ENCODE assay signal across 22 cellular contexts in the genomic region with DNA sequence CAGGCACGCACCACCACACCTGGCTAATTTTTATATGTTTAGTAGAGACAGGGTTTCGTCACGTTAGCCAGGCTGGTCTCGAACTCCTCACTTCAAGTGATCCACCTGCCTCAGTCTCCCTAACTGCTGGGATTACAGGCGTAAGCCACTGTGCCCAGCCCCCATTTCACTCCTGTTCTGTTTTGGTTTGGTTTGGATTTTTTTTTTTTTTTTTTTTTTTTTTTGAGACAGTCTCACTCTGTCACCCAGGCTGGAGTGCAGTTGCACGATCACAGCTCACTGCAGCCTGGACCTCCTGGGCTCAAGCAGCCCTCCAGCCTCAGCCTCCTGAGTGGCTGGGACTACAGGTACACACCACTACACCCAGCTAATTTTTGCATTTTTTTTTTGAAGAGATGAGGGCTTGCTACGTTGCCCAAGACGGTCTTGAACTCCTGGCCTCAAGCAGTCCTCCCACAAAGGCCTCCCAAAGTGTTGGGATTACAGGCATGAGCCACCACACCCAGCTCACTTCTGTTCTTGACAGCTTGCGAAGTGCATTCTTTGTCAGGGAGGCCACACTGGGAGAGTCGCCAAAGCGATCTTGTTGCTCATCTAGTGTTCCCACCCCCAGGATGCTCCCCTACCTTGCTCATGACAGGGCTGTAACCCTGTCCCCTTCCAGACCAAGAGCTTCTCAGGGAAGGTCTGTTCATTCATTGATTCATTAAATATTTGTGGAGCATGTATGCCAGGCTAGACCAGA.
DNase-seq lines count a peak whose midpoint lies in the region; ATAC-seq and TF ChIP-seq lines count a peak whose summit lies in the region.
"Had no signal": no experiment of that assay in that cellular context is flagged by ENCODE, and none has a peak within 500 bp of the region (broad histone marks: within the 10 kb centered on the region; RNA-seq: fewer than 3 reads in every experiment).

No MANE protein-coding gene starts in this region.

- H3K27me3 ChIP-seq in upper lobe of right lung: no peaks in the 10 kb centered on the region
- H3K27me3 ChIP-seq: adrenal gland, transverse colon had no signal

- intact Hi-C loops in upper lobe of right lung (cut with DNase I): no loop called here

- peak; percentile 36 for DNase-seq in EH (ENCODE audit: low read depth)
- DNase-seq in M059J (ENCODE audit: low read depth): peak; percentile 31
- DNase-seq in cardiac fibroblast (ENCODE audit: low read depth in 2 of 2): peak; percentile 12 to 30
- peak; percentile 32 for DNase-seq in upper lobe of right lung
- no peak for DNase-seq in hypothalamus (lab: John Stamatoyannopoulos, UW)
- DNase-seq: activated CD4-positive, alpha-beta T cell treated with anti-CD3 and anti-CD28 coated beads, Interleukin-2, amount 50 U/mL, for 48 hours; activated naive CD4-positive, alpha-beta T cell treated with anti-CD3 and anti-CD28 coated beads for 36 hours; adrenal gland; Calu3; CD4-positive, CD25-positive, alpha-beta regulatory T cell; effector CD8-positive, alpha-beta T cell; NCI-H1417 treated with DMSO at 0.1 percent for 48 hours; NCI-H446 treated with DMSO at 0.1 percent for 48 hours; NCI-H82; nephron progenitor cell; OCI-M1; T-helper 1 cell; transverse colon had no signal

- TF ChIP-seq CTCF in cardiac fibroblast (IDR thresholded peaks at IDR 0.05; ENCODE audit: low read depth, low read length) (no peak), upper lobe of right lung (IDR thresholded peaks at IDR 0.05) (no peak)

- H3K4me1 ChIP-seq in upper lobe of right lung: peaks cover 8% of the 10 kb centered on the region
- H3K4me1 ChIP-seq: HAP-1 had no signal

- H3K27ac ChIP-seq in upper lobe of right lung: no peak overlapping the region
- H3K27ac ChIP-seq: adrenal gland, skin epidermis had no signal

- H3K4me3 ChIP-seq in cardiac fibroblast (replicated peaks in 1 of 2; ENCODE audit: low read depth in 2 of 2, low read length in 2 of 2) (no peak overlapping the region), upper lobe of right lung (no peak overlapping the region)
- H3K4me3 ChIP-seq: adrenal gland, HAP-1, skin epidermis, transverse colon had no signal

- H3K36me3 ChIP-seq in upper lobe of right lung: no peaks in the 10 kb centered on the region
- H3K36me3 ChIP-seq: adrenal gland, HAP-1, transverse colon had no signal

- no peaks in the 10 kb centered on the region for H3K9me3 ChIP-seq in upper lobe of right lung
- H3K9me3 ChIP-seq: adrenal gland, HAP-1, transverse colon had no signal

- ATAC-seq in upper lobe of right lung (no peak), GM19023 (IDR thresholded peaks at IDR 0.05; ENCODE audit: unreplicated experiment) (no peak)
- ATAC-seq in activated CD4-positive, CD25-positive, alpha-beta regulatory T cell treated with anti-CD3 and anti-CD28 coated beads, Interleukin-2, amount 50 U/mL, for 24 hours: no peak

Comparison
In these comparisons a context has a peak if more than half of its experiments do, and no peak if none do; other contexts are left out.
1. DNase-seq: peak in EH (single experiment), M059J (single experiment), cardiac fibroblast (2 of 2) and upper lobe of right lung (single experiment); none in hypothalamus (0 of 51).